ENCODE assay signal across 16 cellular contexts in genomic region chr13:27928805-27929753, GRCh38. TPM values are rescaled to one million over a fixed set of nuclear protein-coding genes. Genes with fewer than 3 reads are reported as not detected.
"Had no signal": no experiment of that assay in that cellular context is flagged by ENCODE, and none has a peak within 500 bp of the region (broad histone marks: within the 10 kb centered on the region; RNA-seq: fewer than 3 reads in every experiment).

No MANE protein-coding gene starts in this region.

- H3K36me3 ChIP-seq: colonic mucosa, ovary had no signal

- H3K4me3 ChIP-seq: colonic mucosa, ovary had no signal

- H3K9me3 Mint-ChIP-seq: activated B cell treated with CpG ODN at 0.5 μM for 24 hours; activated T-helper 1 cell treated with anti-CD3 and anti-CD28 coated beads, Interleukin-12 subunit alpha, Interleukin-12 subunit beta, Interleukin-2, Interleukin-4 antibody, amounts not matched to agents 30 ng/mL and 10 ng/mL and 1 ng/mL, durations not matched to agents 14 hours and 24 hours and 36 hours; natural killer cell had no signal

- H3K27ac ChIP-seq: colonic mucosa, ovary had no signal

- H3K27ac Mint-ChIP-seq: activated B cell treated with CpG ODN at 0.5 μM for 24 hours, natural killer cell had no signal

- H3K9me3 ChIP-seq: colonic mucosa, ovary, SK-N-SH had no signal

- ATAC-seq: left cardiac atrium, natural killer cell had no signal

- H3K9ac ChIP-seq: SK-N-SH had no signal

- H3K36me3 Mint-ChIP-seq: natural killer cell had no signal

- H3K4me3 Mint-ChIP-seq: activated B cell treated with CpG ODN at 0.5 μM for 24 hours; activated T-helper 1 cell treated with anti-CD3 and anti-CD28 coated beads, Interleukin-12 subunit alpha, Interleukin-12 subunit beta, Interleukin-2, Interleukin-4 antibody, amounts not matched to agents 30 ng/mL and 10 ng/mL and 1 ng/mL, durations not matched to agents 14 hours and 24 hours and 36 hours; natural killer cell had no signal

- H3K4me1 ChIP-seq: colonic mucosa had no signal

- DNase-seq: activated B cell treated with CpG ODN at 0.5 μM for 24 hours; activated naive CD4-positive, alpha-beta T cell; caudate nucleus; colonic mucosa; effector CD8-positive, alpha-beta T cell; hypothalamus; left cardiac atrium; natural killer cell; ovary; SK-N-SH had no signal

- H3K4me2 ChIP-seq: SK-N-SH had no signal

RNA-seq across cellular contexts. Expression of gene PDX1, which starts 9.3 kb away (rescaled TPM):
- total RNA-seq: activated B cell treated with CpG ODN at 0.5 μM for 24 hours; activated T-helper 1 cell treated with anti-CD3 and anti-CD28 coated beads, Interleukin-12 subunit alpha, Interleukin-12 subunit beta, Interleukin-2, Interleukin-4 antibody, amounts not matched to agents 30 ng/mL and 10 ng/mL and 1 ng/mL, durations not matched to agents 14 hours and 24 hours and 36 hours; glomerular endothelial cell; left cardiac atrium; lung microvascular endothelial cell; mononuclear cell; natural killer cell; ovary; skeletal muscle tissue; T-helper 1 cell treated with Interleukin-12 subunit alpha and Interleukin-12 subunit beta and Interleukin-4 antibody, amounts not matched to agents 30 ng/mL and 1 ng/mL, for 36 hours had no signal

RNA-seq across cellular contexts. Expression of gene CDX2, which starts 40.0 kb away (rescaled TPM):
- total RNA-seq: activated B cell treated with CpG ODN at 0.5 μM for 24 hours; activated T-helper 1 cell treated with anti-CD3 and anti-CD28 coated beads, Interleukin-12 subunit alpha, Interleukin-12 subunit beta, Interleukin-2, Interleukin-4 antibody, amounts not matched to agents 30 ng/mL and 10 ng/mL and 1 ng/mL, durations not matched to agents 14 hours and 24 hours and 36 hours; glomerular endothelial cell; left cardiac atrium; lung microvascular endothelial cell; mononuclear cell; natural killer cell; skeletal muscle tissue; T-helper 1 cell treated with Interleukin-12 subunit alpha and Interleukin-12 subunit beta and Interleukin-4 antibody, amounts not matched to agents 30 ng/mL and 1 ng/mL, for 36 hours had no signal

RNA-seq across cellular contexts. Expression of gene URAD, which starts 59.4 kb away (rescaled TPM):
- total RNA-seq: activated B cell treated with CpG ODN at 0.5 μM for 24 hours; activated T-helper 1 cell treated with anti-CD3 and anti-CD28 coated beads, Interleukin-12 subunit alpha, Interleukin-12 subunit beta, Interleukin-2, Interleukin-4 antibody, amounts not matched to agents 30 ng/mL and 10 ng/mL and 1 ng/mL, durations not matched to agents 14 hours and 24 hours and 36 hours; glomerular endothelial cell; left cardiac atrium; lung microvascular endothelial cell; mononuclear cell; natural killer cell; ovary; skeletal muscle tissue; T-helper 1 cell treated with Interleukin-12 subunit alpha and Interleukin-12 subunit beta and Interleukin-4 antibody, amounts not matched to agents 30 ng/mL and 1 ng/mL, for 36 hours had no signal
